10 cellular contexts compared by ENCODE assay signal in the genomic region with DNA sequence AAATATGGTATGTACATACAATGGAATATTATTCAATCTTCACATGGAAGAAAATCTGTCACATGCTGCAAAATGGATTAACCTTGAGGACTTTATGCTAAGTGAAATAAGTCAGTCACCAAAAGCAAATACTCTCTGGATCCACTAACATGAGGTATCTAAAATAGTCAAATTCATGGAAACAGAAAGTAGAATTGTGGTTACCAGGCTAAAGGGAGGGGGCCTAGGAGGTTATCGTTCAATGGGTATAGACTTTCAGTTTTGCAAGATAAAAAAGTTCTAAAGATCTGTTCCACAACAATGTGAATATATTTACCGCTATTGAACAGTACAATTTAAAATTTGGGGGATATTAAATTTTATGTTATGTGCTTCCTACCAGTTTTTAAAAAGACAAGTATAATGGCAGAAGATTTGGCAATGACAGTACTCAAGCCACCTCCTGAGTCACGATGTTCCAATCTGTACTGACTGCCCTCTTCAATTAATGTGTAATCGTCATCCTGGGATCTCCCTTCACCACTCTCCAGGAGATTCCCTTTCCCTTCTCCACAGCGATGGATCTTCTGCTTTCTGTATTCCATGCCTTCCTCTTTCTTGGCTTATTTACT. TPM values are rescaled to one million over a fixed set of nuclear protein-coding genes. Genes with fewer than 3 reads are reported as not detected.
A peak's percentile ranks its signal among the peaks of the same experiment; 100 is the strongest.
DNase-seq lines count a peak whose midpoint lies in the region; ATAC-seq and TF ChIP-seq lines count a peak whose summit lies in the region.
"Had no signal": no experiment of that assay in that cellular context is flagged by ENCODE, and none has a peak within 500 bp of the region (broad histone marks: within the 10 kb centered on the region; RNA-seq: fewer than 3 reads in every experiment).

No MANE protein-coding gene starts in this region.

- H3K27me3 Mint-ChIP-seq in IgD-negative memory B cell (peaks cover 2% of the 10 kb centered on the region), memory B cell (no peaks in the 10 kb centered on the region), CD14-positive monocyte (ENCODE audit: low read depth in 3 of 3) (peaks cover 0 to 6% (median 4%) of the 10 kb centered on the region in 3 donors)
- H3K27me3 Mint-ChIP-seq in activated T-cell treated with anti-CD3 and anti-CD28 coated beads, Interleukin-2, amount 50 U/mL, for 24 hours = peaks cover 4% of the 10 kb centered on the region

- peaks cover 46 to 57% (median 47%) of the 10 kb centered on the region in 3 donors for H3K4me1 Mint-ChIP-seq in IgD-negative memory B cell
- peaks cover 41% of the 10 kb centered on the region for H3K4me1 Mint-ChIP-seq in memory B cell
- peaks cover 31% of the 10 kb centered on the region for H3K4me1 Mint-ChIP-seq in CD14-positive monocyte
- peaks cover 57% of the 10 kb centered on the region for H3K4me1 Mint-ChIP-seq in activated T-cell treated with anti-CD3 and anti-CD28 coated beads, Interleukin-2, amount 50 U/mL, for 24 hours (ENCODE audit: low read depth)

- ATAC-seq in GM18511 (IDR thresholded peaks at IDR 0.05; ENCODE audit: unreplicated experiment) = peak; percentile 55
- ATAC-seq in GM21786 (IDR thresholded peaks at IDR 0.05; ENCODE audit: unreplicated experiment) = peak; percentile 40
- peak; percentile 64 for ATAC-seq in memory B cell (ENCODE audit: low read depth)
- no peak for ATAC-seq in GM18868 (IDR thresholded peaks at IDR 0.05; ENCODE audit: unreplicated experiment)

- TF ChIP-seq CTCF in CD14-positive monocyte (IDR thresholded peaks at IDR 0.05) = no peak

- H3K4me3 Mint-ChIP-seq in IgD-negative memory B cell = peak overlapping the region; percentile 44 to 86 (median 72)
- peak overlapping the region; percentile 36 for H3K4me3 Mint-ChIP-seq in memory B cell
- H3K4me3 Mint-ChIP-seq in CD14-positive monocyte = no peak overlapping the region
- H3K4me3 Mint-ChIP-seq in activated T-cell treated with anti-CD3 and anti-CD28 coated beads, Interleukin-2, amount 50 U/mL, for 24 hours = no peak overlapping the region

- no peak for DNase-seq in memory B cell (ENCODE audit: low spot score in 2 of 2)
- DNase-seq in CD14-positive monocyte (ENCODE audit: low spot score) = no peak
- no peak for DNase-seq in amygdala (lab: John Stamatoyannopoulos, UW)
- DNase-seq in activated T-cell treated with anti-CD3 and anti-CD28 coated beads, Interleukin-2, amount 50 U/mL, for 24 hours = no peak
- DNase-seq: activated CD4-positive, alpha-beta T cell treated with anti-CD3 and anti-CD28 coated beads for 1 hour; aorta had no signal

- H3K27ac Mint-ChIP-seq in IgD-negative memory B cell = peak overlapping the region in 2 of 3 donors; percentile 25 to 73
- H3K27ac Mint-ChIP-seq in memory B cell = peak overlapping the region; percentile 73
- H3K27ac Mint-ChIP-seq in CD14-positive monocyte = no peak overlapping the region
- H3K27ac Mint-ChIP-seq in activated T-cell treated with anti-CD3 and anti-CD28 coated beads, Interleukin-2, amount 50 U/mL, for 24 hours = no peak overlapping the region

- H3K9me3 Mint-ChIP-seq in IgD-negative memory B cell (no peaks in the 10 kb centered on the region), memory B cell (peaks cover 1% of the 10 kb centered on the region), CD14-positive monocyte (peaks cover 0 to 3% (median 0%) of the 10 kb centered on the region in 7 donors)
- H3K9me3 Mint-ChIP-seq in activated T-cell treated with anti-CD3 and anti-CD28 coated beads, Interleukin-2, amount 50 U/mL, for 24 hours = no peaks in the 10 kb centered on the region

- intact Hi-C loops in CD14-positive monocyte (cut with micrococcal nuclease) = no loop called here

- no peaks in the 10 kb centered on the region for H3K36me3 Mint-ChIP-seq in IgD-negative memory B cell
- peaks cover 3% of the 10 kb centered on the region for H3K36me3 Mint-ChIP-seq in memory B cell
- no peaks in the 10 kb centered on the region for H3K36me3 Mint-ChIP-seq in CD14-positive monocyte
- no peaks in the 10 kb centered on the region for H3K36me3 Mint-ChIP-seq in activated T-cell treated with anti-CD3 and anti-CD28 coated beads, Interleukin-2, amount 50 U/mL, for 24 hours (ENCODE audit: low read depth)

RNA-seq across cellular contexts. Expression of a gene that starts 32.3 kb away (rescaled TPM):
- 3.8 TPM for polyA plus RNA-seq in IgD-negative memory B cell
- 1 to 10 TPM in 1 of 2 donors, under 1 TPM in 1; 0.28 to 1.6 TPM for polyA plus RNA-seq in CD14-positive monocyte

Comparison
In these comparisons a context has a peak if more than half of its experiments do, and no peak if none do; other contexts are left out.
1. H3K27ac Mint-ChIP-seq: peak in IgD-negative memory B cell (2 of 3) and memory B cell (single experiment); none in CD14-positive monocyte (0 of 7) and activated T-cell treated with anti-CD3 and anti-CD28 coated beads, Interleukin-2, amount 50 U/mL, for 24 hours (single experiment).
2. H3K4me3 Mint-ChIP-seq: peak in IgD-negative memory B cell (4 of 4) and memory B cell (single experiment); none in CD14-positive monocyte (0 of 2) and activated T-cell treated with anti-CD3 and anti-CD28 coated beads, Interleukin-2, amount 50 U/mL, for 24 hours (single experiment).